8 cellular contexts compared by ENCODE assay signal in the genomic region with DNA sequence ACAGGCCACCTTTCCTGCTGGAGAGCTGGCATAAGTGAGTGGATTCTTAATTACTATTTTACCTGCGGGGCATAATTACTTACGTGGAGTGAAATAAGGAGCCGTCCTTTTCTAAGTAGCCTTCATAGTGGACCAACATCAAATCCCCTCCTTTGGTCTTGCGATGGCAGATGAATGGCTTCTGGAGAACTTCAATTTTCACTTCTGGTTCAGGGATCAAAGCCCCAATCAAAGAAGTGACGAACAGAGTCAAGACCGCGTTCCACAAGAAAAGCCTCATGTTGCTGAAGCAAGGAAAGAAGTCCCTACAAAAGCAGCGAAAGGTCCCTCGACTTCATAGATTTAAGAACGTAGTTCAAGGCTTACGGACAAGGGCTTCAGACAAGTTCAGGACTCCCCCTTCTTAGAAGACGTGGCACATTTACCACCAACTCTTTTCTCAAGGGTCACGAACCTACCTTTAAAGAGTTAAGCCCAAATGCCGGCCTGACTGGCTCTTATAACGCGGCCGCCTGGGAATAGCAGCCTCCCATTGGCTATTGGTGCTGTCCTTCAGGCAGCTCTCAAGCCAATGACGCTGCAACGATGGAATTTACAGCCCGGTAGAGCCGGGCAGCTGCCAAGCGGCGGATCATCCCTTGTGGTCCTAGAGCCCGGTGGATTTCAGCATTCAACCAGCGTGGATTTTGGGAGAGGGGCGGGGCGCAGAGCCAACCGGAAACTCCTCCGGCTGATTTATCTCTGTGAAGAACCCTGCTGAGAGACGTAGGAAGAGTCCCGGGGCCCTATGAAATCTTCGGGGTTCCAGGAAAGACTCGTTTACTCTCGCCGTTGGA. TPM values are rescaled to one million over a fixed set of nuclear protein-coding genes. Genes with fewer than 3 reads are reported as not detected.
A peak's percentile ranks its signal among the peaks of the same experiment; 100 is the strongest.
DNase-seq lines count a peak whose midpoint lies in the region; ATAC-seq, FAIRE-seq and TF ChIP-seq lines count a peak whose summit lies in the region.

A gene with protein sequence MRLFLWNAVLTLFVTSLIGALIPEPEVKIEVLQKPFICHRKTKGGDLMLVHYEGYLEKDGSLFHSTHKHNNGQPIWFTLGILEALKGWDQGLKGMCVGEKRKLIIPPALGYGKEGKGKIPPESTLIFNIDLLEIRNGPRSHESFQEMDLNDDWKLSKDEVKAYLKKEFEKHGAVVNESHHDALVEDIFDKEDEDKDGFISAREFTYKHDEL (minus strand): TSS at position 474 of the 836 bp plus-strand sequence. CDS start 194 bp downstream, at position 280.

- no peak for TF ChIP-seq CTCF in GM12865 (IDR thresholded peaks at IDR 0.05; ENCODE audit: insufficient read depth, low read depth, low read length, missing control alignments)
- no peak for TF ChIP-seq CTCF in cardiac muscle cell (IDR thresholded peaks at IDR 0.05; ENCODE audit: low read depth, low read length)
- no peak for TF ChIP-seq CTCF in pancreas (IDR thresholded peaks at IDR 0.05)
- TF ChIP-seq CTCF in tibial artery (IDR thresholded peaks at IDR 0.05): no peak

- H3K4me1 ChIP-seq in adipocyte (ENCODE audit: control insufficient read depth, insufficient read depth, low read length) (peaks cover 30% of the 10 kb centered on the region), cardiac muscle cell (ENCODE audit: low read depth) (peaks cover 31% of the 10 kb centered on the region), pancreas (peaks cover 7 to 17% (median 9%) of the 10 kb centered on the region in 3 donors), tibial artery (peaks cover 0 to 54% (median 34%) of the 10 kb centered on the region in 4 donors)

- H3K27ac ChIP-seq in cardiac muscle cell: peak within 1 kb of the TSS; percentile 89
- peak within 1 kb of the TSS; percentile 78 to 90 (median 81) for H3K27ac ChIP-seq in pancreas
- H3K27ac ChIP-seq in tibial artery: peak within 1 kb of the TSS; percentile 91 to 92

- peak; percentile 77 for ATAC-seq in HG02678 (IDR thresholded peaks at IDR 0.05; ENCODE audit: unreplicated experiment)
- peak; percentile 83 to 93 (median 86) for ATAC-seq in pancreas

- no peaks in the 10 kb centered on the region for H3K9me3 ChIP-seq in adipocyte (ENCODE audit: control insufficient read depth, low read length)
- H3K9me3 ChIP-seq in cardiac muscle cell (ENCODE audit: low read depth): no peaks in the 10 kb centered on the region
- H3K9me3 ChIP-seq in pancreas: no peaks in the 10 kb centered on the region
- no peaks in the 10 kb centered on the region for H3K9me3 ChIP-seq in tibial artery

- peak within 1 kb of the TSS; percentile 92 for H3K4me3 ChIP-seq in GM12865 (ENCODE audit: low read depth, low read length)
- H3K4me3 ChIP-seq in adipocyte (ENCODE audit: low read length): peak within 1 kb of the TSS; percentile 89
- H3K4me3 ChIP-seq in cardiac muscle cell: peak within 1 kb of the TSS; percentile 88
- peak within 1 kb of the TSS; percentile 49 to 97 (median 86) for H3K4me3 ChIP-seq in pancreas
- peak within 1 kb of the TSS; percentile 93 to 94 for H3K4me3 ChIP-seq in tibial artery

- DNase-seq in GM12865 (ENCODE audit: low read depth) (peak; percentile 100), NCI-H1105 treated with DMSO at 0.1 percent for 48 hours (lab: John Stamatoyannopoulos, UW) (peak; percentile 98), SW 1271 (lab: John Stamatoyannopoulos, UW) (peak; percentile 98), adipocyte (ENCODE audit: low read depth) (peak; percentile 99), cardiac muscle cell (ENCODE audit: low read depth in 1 of 2, low spot score in 1 of 2) (peak; percentile 99 to 100), pancreas (peak; percentile 88 to 99 (median 98)), tibial artery (peak; percentile 97 to 98)

- intact Hi-C loops in pancreas (cut with DNase I) (no loop called here), tibial artery (cut with DNase I; ENCODE audit: low total_unique reads) (loop anchor here (5.0 kb wide), 2 partner anchors 39 to 111 kb away; partner anchors contain the start of gene SCRN1)

- H3K27me3 ChIP-seq in adipocyte (replicated peaks; ENCODE audit: control insufficient read depth, insufficient read depth, low read length): no peaks in the 10 kb centered on the region
- no peaks in the 10 kb centered on the region for H3K27me3 ChIP-seq in cardiac muscle cell
- no peaks in the 10 kb centered on the region for H3K27me3 ChIP-seq in pancreas
- no peaks in the 10 kb centered on the region for H3K27me3 ChIP-seq in tibial artery

- H3K9ac ChIP-seq in adipocyte (ENCODE audit: low read length): peak within 1 kb of the TSS; percentile 89

- no peaks in the 10 kb centered on the region for H3K36me3 ChIP-seq in adipocyte (ENCODE audit: control insufficient read depth, insufficient read depth, low read length, severe bottlenecking)
- no peaks in the 10 kb centered on the region for H3K36me3 ChIP-seq in cardiac muscle cell
- H3K36me3 ChIP-seq in pancreas: no peaks in the 10 kb centered on the region
- H3K36me3 ChIP-seq in tibial artery: no peaks in the 10 kb centered on the region

- WGBS in pancreas, 2 donors: 0% methylated on average over 35 of the region's 35 CpGs

- FAIRE-seq in pancreas (lab: Jason Lieb, UNC): peak; percentile 92

RNA-seq across cellular contexts. Expression of the gene that starts here (rescaled TPM):
- total RNA-seq in cardiac muscle cell (8.1 and 15.3 TPM in 2 replicates), pancreas (10 to 100 TPM in 3 of 6 donors, 1 to 10 TPM in 3; 3.8 to 12.7 (median 8.4) TPM)
- polyA plus RNA-seq in cardiac muscle cell (17.4 and 29.6 TPM in 2 replicates), pancreas (1 to 10 TPM; 3.3 to 5.1 TPM)

Comparison
In these comparisons a context has a peak if more than half of its experiments do, and no peak if none do; other contexts are left out.
1. Peak in every context shown above with its lines: DNase-seq, ATAC-seq, H3K4me3 ChIP-seq and H3K27ac ChIP-seq.